ENCODE assay signal across 23 cellular contexts in the genomic region with DNA sequence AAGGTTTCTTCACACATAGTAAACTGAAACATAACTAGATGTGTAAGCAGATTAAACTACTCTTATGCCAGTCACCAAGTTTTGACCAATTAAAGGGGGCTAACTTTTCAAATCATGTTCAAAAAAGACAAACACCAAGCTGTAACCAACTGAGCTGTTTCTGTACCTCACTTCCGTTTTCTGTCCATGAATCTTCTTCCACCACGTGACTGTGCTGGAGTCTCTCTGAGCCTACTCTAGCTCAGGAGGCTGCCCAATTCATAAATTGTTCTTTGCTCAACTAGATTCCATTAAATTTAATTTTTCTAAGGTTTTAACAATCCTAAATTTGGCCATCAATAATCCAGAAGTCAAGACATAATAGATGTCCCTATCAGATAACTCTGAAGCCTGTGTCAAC.
DNase-seq lines count a peak whose midpoint lies in the region; ATAC-seq and TF ChIP-seq lines count a peak whose summit lies in the region.
"Had no signal": no experiment of that assay in that cellular context is flagged by ENCODE, and none has a peak within 500 bp of the region (broad histone marks: within the 10 kb centered on the region; RNA-seq: fewer than 3 reads in every experiment).

No MANE protein-coding gene starts in this region.

- H3K9ac ChIP-seq in Karpas-422 (ENCODE audit: low read length) = no peak overlapping the region
- H3K9ac ChIP-seq in SU-DHL-6 (ENCODE audit: low read length) = no peak overlapping the region
- H3K9ac ChIP-seq: BLaER1 treated with 17β-estradiol and CSF1 and Interleukin-3, amounts not matched to agents 10 nM and 100 nM; GM23248 had no signal

- no peak overlapping the region for H3K4me3 Mint-ChIP-seq in CD4-positive, alpha-beta T cell
- H3K4me3 Mint-ChIP-seq: CD14-positive monocyte; CD4-positive, alpha-beta memory T cell had no signal

- H3K4me2 ChIP-seq in DOHH2 (ENCODE audit: low read length) (peak overlapping the region; percentile 27; the same call in 1 of the 2 replicates), Karpas-422 (ENCODE audit: low read depth, low read length, poor library complexity, severe bottlenecking) (no peak overlapping the region), SU-DHL-6 (ENCODE audit: low read depth, low read length, poor library complexity, severe bottlenecking) (peak overlapping the region; percentile 36)
- H3K4me2 ChIP-seq: A549 had no signal

- H3K27me3 ChIP-seq in DOHH2 (ENCODE audit: control insufficient read depth, low read length) = no peaks in the 10 kb centered on the region
- H3K27me3 ChIP-seq in Karpas-422 (ENCODE audit: low read length) = no peaks in the 10 kb centered on the region
- no peaks in the 10 kb centered on the region for H3K27me3 ChIP-seq in SU-DHL-6 (ENCODE audit: low read length)
- H3K27me3 ChIP-seq in CD4-positive, alpha-beta T cell (ENCODE audit: control insufficient read depth, insufficient read depth, low read length) = peaks cover 6% of the 10 kb centered on the region
- H3K27me3 ChIP-seq in heart left ventricle = peaks cover 0 to 15% (median 0%) of the 10 kb centered on the region in 9 donors
- H3K27me3 ChIP-seq: BE2C; BLaER1 treated with 17β-estradiol and CSF1 and Interleukin-3, amounts not matched to agents 10 nM and 100 nM had no signal

- H3K27me3 Mint-ChIP-seq in CD4-positive, alpha-beta T cell = peaks cover 28% of the 10 kb centered on the region

- intact Hi-C loops in CD4-positive, alpha-beta T cell (cut with DNase I, micrococcal nuclease) = no loop called here
- intact Hi-C loops in heart left ventricle (cut with DNase I) = no loop called here

- H3K36me3 Mint-ChIP-seq in CD4-positive, alpha-beta T cell (ENCODE audit: low read depth) = no peaks in the 10 kb centered on the region
- H3K36me3 Mint-ChIP-seq: CD14-positive monocyte; CD4-positive, alpha-beta memory T cell had no signal

- H3K4me3 ChIP-seq in DOHH2 (ENCODE audit: low read length) = no peak overlapping the region
- H3K4me3 ChIP-seq in Karpas-422 (ENCODE audit: low read length) = no peak overlapping the region
- peak overlapping the region; percentile 16 for H3K4me3 ChIP-seq in SU-DHL-6 (ENCODE audit: insufficient read depth, low read length, poor library complexity, severe bottlenecking)
- H3K4me3 ChIP-seq in heart left ventricle = no peak overlapping the region
- H3K4me3 ChIP-seq: A549; BLaER1 treated with 17β-estradiol and CSF1 and Interleukin-3, amounts not matched to agents 10 nM and 100 nM; GM23248 had no signal

- POLR2A ChIA-PET in CD4-positive, alpha-beta T cell (lab: Charles Lee) = no interaction called here

- H3K4me1 Mint-ChIP-seq in CD4-positive, alpha-beta T cell (ENCODE audit: low read depth) = no peaks in the 10 kb centered on the region
- H3K4me1 Mint-ChIP-seq: CD14-positive monocyte; CD4-positive, alpha-beta memory T cell had no signal

- 71 to 84% (median 82%) methylated on average over 2 of the region's 2 CpGs for WGBS in heart left ventricle, 4 donors

- TF ChIP-seq POLR2A in heart left ventricle (IDR thresholded peaks at IDR 0.05) = no peak

- CTCF ChIA-PET in CD4-positive, alpha-beta T cell (lab: Charles Lee) = no interaction called here

- H3K79me2 ChIP-seq in DOHH2 (ENCODE audit: control insufficient read depth, low read length) (no peaks in the 10 kb centered on the region), Karpas-422 (ENCODE audit: low read length) (no peaks in the 10 kb centered on the region), SU-DHL-6 (ENCODE audit: insufficient read depth, low read length) (no peaks in the 10 kb centered on the region)

- H3K36me3 ChIP-seq in DOHH2 (ENCODE audit: control insufficient read depth, low read length) = no peaks in the 10 kb centered on the region
- H3K36me3 ChIP-seq in Karpas-422 (ENCODE audit: insufficient read depth, low read length) = no peaks in the 10 kb centered on the region; the same call in 1 of the 2 replicates
- no peaks in the 10 kb centered on the region; the same call in 1 of the 2 replicates for H3K36me3 ChIP-seq in SU-DHL-6 (ENCODE audit: low read length)
- H3K36me3 ChIP-seq in heart left ventricle = no peaks in the 10 kb centered on the region
- H3K36me3 ChIP-seq: BE2C; BLaER1 treated with 17β-estradiol and CSF1 and Interleukin-3, amounts not matched to agents 10 nM and 100 nM had no signal

- H3K27ac Mint-ChIP-seq in CD4-positive, alpha-beta T cell = no peak overlapping the region
- H3K27ac Mint-ChIP-seq: CD14-positive monocyte; CD4-positive, alpha-beta memory T cell had no signal

- TF ChIP-seq CTCF in DOHH2 (IDR thresholded peaks at IDR 0.05; ENCODE audit: low read depth, low read length, poor library complexity, severe bottlenecking) (no peak), SU-DHL-6 (IDR thresholded peaks at IDR 0.05; ENCODE audit: insufficient read depth, low read length, poor library complexity, severe bottlenecking) (no peak), heart left ventricle (IDR thresholded peaks at IDR 0.05) (no peak)
- no peak for TF ChIP-seq CTCF in CD4-positive, alpha-beta T cell (IDR thresholded peaks at IDR 0.05)

- ATAC-seq in CD4-positive, alpha-beta T cell (ENCODE audit: poor library complexity) = no peak
- ATAC-seq in GM19328 (IDR thresholded peaks at IDR 0.05; ENCODE audit: unreplicated experiment) (no peak), heart left ventricle (no peak)
- ATAC-seq: A549 had no signal

- H3K9me3 ChIP-seq in DOHH2 (ENCODE audit: control insufficient read depth, insufficient read depth, low read length) = peaks cover 5% of the 10 kb centered on the region; the same call in 1 of the 2 replicates
- H3K9me3 ChIP-seq in Karpas-422 (ENCODE audit: low read length) = peaks cover 5% of the 10 kb centered on the region
- peaks cover 7% of the 10 kb centered on the region for H3K9me3 ChIP-seq in SU-DHL-6 (ENCODE audit: insufficient read depth, low read length)
- H3K9me3 ChIP-seq in CD4-positive, alpha-beta T cell (ENCODE audit: control insufficient read depth, low read length) = no peaks in the 10 kb centered on the region
- H3K9me3 ChIP-seq in heart left ventricle = no peaks in the 10 kb centered on the region
- H3K9me3 ChIP-seq: A549, BE2C had no signal

- H3K4me1 ChIP-seq in DOHH2 (ENCODE audit: control insufficient read depth, low read length) (peaks cover 21% of the 10 kb centered on the region), Karpas-422 (ENCODE audit: low read length) (peaks cover 3% of the 10 kb centered on the region), heart left ventricle (peaks cover 0 to 4% (median 0%) of the 10 kb centered on the region in 12 donors)
- H3K4me1 ChIP-seq: A549, BE2C had no signal

- no peaks in the 10 kb centered on the region for H3K9me3 Mint-ChIP-seq in CD4-positive, alpha-beta T cell

- no peaks in the 10 kb centered on the region for H3F3A ChIP-seq in DOHH2 (ENCODE audit: control insufficient read depth, insufficient read depth)
- H3F3A ChIP-seq in SU-DHL-6 (ENCODE audit: insufficient read depth) = no peaks in the 10 kb centered on the region

- H3K27ac ChIP-seq in DOHH2 (ENCODE audit: low read depth, low read length) = no peak overlapping the region
- H3K27ac ChIP-seq in Karpas-422 (ENCODE audit: low read length) = no peak overlapping the region
- H3K27ac ChIP-seq in SU-DHL-6 (ENCODE audit: low read depth, low read length) = no peak overlapping the region
- no peak overlapping the region for H3K27ac ChIP-seq in CD4-positive, alpha-beta T cell (ENCODE audit: low read depth, low read length)
- H3K27ac ChIP-seq in heart left ventricle = no peak overlapping the region
- H3K27ac ChIP-seq: A549; BLaER1 treated with 17β-estradiol and CSF1 and Interleukin-3, amounts not matched to agents 10 nM and 100 nM; GM23248 had no signal

- H3K9me2 ChIP-seq in DOHH2 (replicated peaks; ENCODE audit: control insufficient read depth, low read length) (no peaks in the 10 kb centered on the region), Karpas-422 (replicated peaks; ENCODE audit: insufficient read depth, low read length) (no peaks in the 10 kb centered on the region), SU-DHL-6 (replicated peaks; ENCODE audit: insufficient read depth, low read length) (no peaks in the 10 kb centered on the region)

- peak overlapping the region; percentile 44; the same call in 1 of the 2 replicates for H2AFZ ChIP-seq in Karpas-422 (ENCODE audit: low read length)
- H2AFZ ChIP-seq in SU-DHL-6 (ENCODE audit: low read depth, low read length, severe bottlenecking) = peak overlapping the region; percentile 97
- H2AFZ ChIP-seq: GM23248 had no signal

- DNase-seq in Karpas-422 (peak; percentile 62), NAMALWA (ENCODE audit: low spot score) (peak; percentile 12), NCI-H1048 (lab: John Stamatoyannopoulos, UW) (no peak), heart left ventricle (no peak)
- DNase-seq in CD4-positive, alpha-beta T cell = no peak
- DNase-seq: 8988T; ACHN; AML-193; BE2C; Calu3; CD4-positive, alpha-beta memory T cell; COR-L47; DMS53; DMS79 treated with DMSO at 0.1 percent for 48 hours; GM23248; H7; HCEC 1CT had no signal

- no peaks in the 10 kb centered on the region for H4K20me1 ChIP-seq in DOHH2 (ENCODE audit: control insufficient read depth, insufficient read depth, low read depth, low read length)
- no peaks in the 10 kb centered on the region for H4K20me1 ChIP-seq in Karpas-422 (ENCODE audit: insufficient read depth, low read depth, low read length)
- no peaks in the 10 kb centered on the region for H4K20me1 ChIP-seq in SU-DHL-6 (ENCODE audit: low read depth, low read length)
- H4K20me1 ChIP-seq: BLaER1 treated with 17β-estradiol and CSF1 and Interleukin-3, amounts not matched to agents 10 nM and 100 nM had no signal

Comparison
In these comparisons a context has a peak if more than half of its experiments do, and no peak if none do; other contexts are left out.
1. DNase-seq: peak in Karpas-422 (single experiment) and NAMALWA (single experiment); none in CD4-positive, alpha-beta T cell (0 of 10), NCI-H1048 (single experiment) and heart left ventricle (0 of 5).